ENCODE assay signal across 15 cellular contexts in genomic region chr3:63966871-63967270, GRCh38. TPM values are rescaled to one million over a fixed set of nuclear protein-coding genes. Genes with fewer than 3 reads are reported as not detected.
A peak's percentile ranks its signal among the peaks of the same experiment; 100 is the strongest.
DNase-seq lines count a peak whose midpoint lies in the region; ATAC-seq and TF ChIP-seq lines count a peak whose summit lies in the region.
"Had no signal": no experiment of that assay in that cellular context is flagged by ENCODE, and none has a peak within 500 bp of the region (broad histone marks: within the 10 kb centered on the region; RNA-seq: fewer than 3 reads in every experiment).

No MANE protein-coding gene starts in this region.

- H3K9me3 Mint-ChIP-seq in CD14-positive monocyte: no peaks in the 10 kb centered on the region
- no peaks in the 10 kb centered on the region for H3K9me3 Mint-ChIP-seq in naive thymus-derived CD4-positive, alpha-beta T cell
- H3K9me3 Mint-ChIP-seq: activated B cell treated with CpG ODN at 0.5 μM for 24 hours had no signal

- H3K4me1 Mint-ChIP-seq in CD14-positive monocyte: peaks cover 60% of the 10 kb centered on the region
- peaks cover 35 to 68% (median 58%) of the 10 kb centered on the region in 7 donors for H3K4me1 Mint-ChIP-seq in naive thymus-derived CD4-positive, alpha-beta T cell

- no peaks in the 10 kb centered on the region; the same call in 1 of the 2 replicates for H3K36me3 ChIP-seq in KOPT-K1 (ENCODE audit: insufficient read depth, low read length)
- H3K36me3 ChIP-seq in colonic mucosa: no peaks in the 10 kb centered on the region
- no peaks in the 10 kb centered on the region for H3K36me3 ChIP-seq in naive thymus-derived CD4-positive, alpha-beta T cell (ENCODE audit: control insufficient read depth in 2 of 3, insufficient read depth in 3 of 3, low read length in 3 of 3)
- H3K36me3 ChIP-seq: suprapubic skin had no signal

- H3K36me3 Mint-ChIP-seq in CD14-positive monocyte: peaks cover 12 to 24% of the 10 kb centered on the region in 2 donors
- H3K36me3 Mint-ChIP-seq in naive thymus-derived CD4-positive, alpha-beta T cell: peaks cover 0 to 8% (median 4%) of the 10 kb centered on the region in 5 donors

- POLR2A ChIA-PET in naive thymus-derived CD4-positive, alpha-beta T cell (lab: Charles Lee): interaction anchor here (0.8 to 10.9 kb wide), 8 partner anchors 8 to 113 kb away, joined by 3 to 234 read pairs (median 10); partner anchors contain the start of genes PSMD6 and SCAANT1

- no peaks in the 10 kb centered on the region for H3K27me3 Mint-ChIP-seq in CD14-positive monocyte (ENCODE audit: low read depth in 3 of 3)
- no peaks in the 10 kb centered on the region for H3K27me3 Mint-ChIP-seq in naive thymus-derived CD4-positive, alpha-beta T cell
- H3K27me3 Mint-ChIP-seq: activated B cell treated with CpG ODN at 0.5 μM for 24 hours had no signal

- H3K27me3 ChIP-seq in colonic mucosa: no peaks in the 10 kb centered on the region
- no peaks in the 10 kb centered on the region for H3K27me3 ChIP-seq in naive thymus-derived CD4-positive, alpha-beta T cell (ENCODE audit: control insufficient read depth in 2 of 2, insufficient read depth in 2 of 2, low read length in 2 of 2)
- H3K27me3 ChIP-seq: suprapubic skin had no signal

- H3K27ac ChIP-seq in KOPT-K1 (ENCODE audit: low read depth, low read length, poor library complexity, severe bottlenecking) (peak overlapping the region; percentile 88), colonic mucosa (peak overlapping the region; percentile 88)
- peak overlapping the region; percentile 80 for H3K27ac ChIP-seq in naive thymus-derived CD4-positive, alpha-beta T cell (ENCODE audit: low read depth, low read length)
- H3K27ac ChIP-seq: C4-2B had no signal

- H3K27ac Mint-ChIP-seq in CD14-positive monocyte: peak overlapping the region; percentile 3 to 88 (median 60)
- H3K27ac Mint-ChIP-seq in naive thymus-derived CD4-positive, alpha-beta T cell: peak overlapping the region; percentile 84 to 99 (median 96)

- no peaks in the 10 kb centered on the region for H3K9me3 ChIP-seq in KOPT-K1 (ENCODE audit: insufficient read depth, low read length, poor library complexity, severe bottlenecking)
- H3K9me3 ChIP-seq in colonic mucosa: no peaks in the 10 kb centered on the region
- H3K9me3 ChIP-seq in naive thymus-derived CD4-positive, alpha-beta T cell (ENCODE audit: control insufficient read depth in 2 of 3, low read length in 3 of 3): no peaks in the 10 kb centered on the region
- H3K9me3 ChIP-seq: suprapubic skin had no signal

- no peak overlapping the region for H3K4me3 Mint-ChIP-seq in CD14-positive monocyte
- H3K4me3 Mint-ChIP-seq in naive thymus-derived CD4-positive, alpha-beta T cell: peak overlapping the region; percentile 68 to 98 (median 92)

- H3K4me3 ChIP-seq in colonic mucosa: no peak overlapping the region
- peak overlapping the region; percentile 91 for H3K4me3 ChIP-seq in naive thymus-derived CD4-positive, alpha-beta T cell (ENCODE audit: low read length)

- no peak for TF ChIP-seq CTCF in CD14-positive monocyte (IDR thresholded peaks at IDR 0.05)
- no peak for TF ChIP-seq CTCF in colonic mucosa (IDR thresholded peaks at IDR 0.05)

- H3K4me1 ChIP-seq in colonic mucosa: peaks cover 21% of the 10 kb centered on the region
- peaks cover 36 to 37% of the 10 kb centered on the region in 2 donors for H3K4me1 ChIP-seq in naive thymus-derived CD4-positive, alpha-beta T cell (ENCODE audit: control insufficient read depth in 2 of 2, insufficient read depth in 2 of 2, low read length in 2 of 2)

- intact Hi-C loops in CD14-positive monocyte (cut with micrococcal nuclease) (loop anchor here in 1 of 2 donors (5.0 kb wide), 1 partner anchor 35 kb away; no protein-coding TSS in a partner anchor), colonic mucosa (cut with DNase I) (no loop called here)
- intact Hi-C loops in naive thymus-derived CD4-positive, alpha-beta T cell (cut with micrococcal nuclease): loop anchor here (1.0 to 10.0 kb wide), 4 partner anchors 26 to 518 kb away; partner anchors contain the start of genes ATXN7 (in 2 of the 2) and THOC7 (in 2 of the 2)

- CTCF ChIA-PET in naive thymus-derived CD4-positive, alpha-beta T cell (lab: Charles Lee): interaction anchor here (10.3 to 15.6 kb wide), 2 partner anchors 13 to 26 kb away, joined by 162 to 249 read pairs; no protein-coding TSS in a partner anchor

- ATAC-seq in naive thymus-derived CD4-positive, alpha-beta T cell: no peak
- ATAC-seq: HCT116 had no signal

- DNase-seq in CD14-positive monocyte (ENCODE audit: low spot score): no peak
- peak; percentile 39 for DNase-seq in colonic mucosa
- no peak for DNase-seq in naive thymus-derived CD4-positive, alpha-beta T cell
- DNase-seq in stimulated activated CD4-positive, alpha-beta T cell treated with anti-CD3 and anti-CD28 coated beads, Interleukin-2, amount 100 ng/mL, for 24 hours: no peak
- DNase-seq in SIG-M5 treated with dmso at 0.1 percent for 504 hours (lab: John Stamatoyannopoulos, UW; ENCODE audit: unreplicated experiment): no peak
- DNase-seq in stimulated activated CD4-positive, alpha-beta T cell treated with anti-CD3 and anti-CD28 coated beads, Interleukin-15, amount 100 ng/mL, for 24 hours: no peak
- DNase-seq in NCI-H2107 treated with DMSO at 0.1 percent for 48 hours (lab: John Stamatoyannopoulos, UW; ENCODE audit: unreplicated experiment): no peak
- DNase-seq: activated B cell treated with CpG ODN at 0.5 μM for 24 hours; NCI-H2227 treated with DMSO at 0.1 percent for 48 hours; stimulated activated CD4-positive, alpha-beta T cell treated with anti-CD3 and anti-CD28 coated beads, Interleukin-2, amount 100 ng/mL, for 48 hours had no signal

- peak overlapping the region in 1 of 2 donors; percentile 3 for H3K9ac ChIP-seq in colonic mucosa (ENCODE audit: low read depth in 2 of 2, low read length in 2 of 2)

RNA-seq across cellular contexts. Expression of gene SCAANT1, which starts 54.7 kb away (rescaled TPM):
- not detected for polyA plus RNA-seq in CD14-positive monocyte
- not detected for total RNA-seq in colonic mucosa
- total RNA-seq in naive thymus-derived CD4-positive, alpha-beta T cell: not detected
- not detected for polyA plus RNA-seq in naive thymus-derived CD4-positive, alpha-beta T cell
- total RNA-seq: activated B cell treated with CpG ODN at 0.5 μM for 24 hours, suprapubic skin had no signal
- polyA plus RNA-seq: adipose tissue had no signal

RNA-seq across cellular contexts. Expression of gene PSMD6, which starts 56.4 kb away (rescaled TPM):
- polyA plus RNA-seq in CD14-positive monocyte: 100 to 1,000 TPM; 101 to 135 TPM
- 10 to 100 TPM; 50.3 to 75.8 TPM for total RNA-seq in colonic mucosa
- 100 to 1,000 TPM in 1 of 5 experiments, 10 to 100 TPM in 4; 63.4 to 103 (median 84.1) TPM for total RNA-seq in naive thymus-derived CD4-positive, alpha-beta T cell
- 100 to 1,000 TPM; 119 to 134 TPM for polyA plus RNA-seq in naive thymus-derived CD4-positive, alpha-beta T cell

Comparison
In these comparisons a context has a peak if more than half of its experiments do, and no peak if none do; other contexts are left out.
1. H3K4me3 Mint-ChIP-seq: peak in naive thymus-derived CD4-positive, alpha-beta T cell (10 of 10); none in CD14-positive monocyte (0 of 2).
2. Peak in every context shown above with its lines, with median percentiles within 50 percentile points of each other: H3K27ac ChIP-seq.